ENCODE assay signal across 22 cellular contexts in the genomic region with DNA sequence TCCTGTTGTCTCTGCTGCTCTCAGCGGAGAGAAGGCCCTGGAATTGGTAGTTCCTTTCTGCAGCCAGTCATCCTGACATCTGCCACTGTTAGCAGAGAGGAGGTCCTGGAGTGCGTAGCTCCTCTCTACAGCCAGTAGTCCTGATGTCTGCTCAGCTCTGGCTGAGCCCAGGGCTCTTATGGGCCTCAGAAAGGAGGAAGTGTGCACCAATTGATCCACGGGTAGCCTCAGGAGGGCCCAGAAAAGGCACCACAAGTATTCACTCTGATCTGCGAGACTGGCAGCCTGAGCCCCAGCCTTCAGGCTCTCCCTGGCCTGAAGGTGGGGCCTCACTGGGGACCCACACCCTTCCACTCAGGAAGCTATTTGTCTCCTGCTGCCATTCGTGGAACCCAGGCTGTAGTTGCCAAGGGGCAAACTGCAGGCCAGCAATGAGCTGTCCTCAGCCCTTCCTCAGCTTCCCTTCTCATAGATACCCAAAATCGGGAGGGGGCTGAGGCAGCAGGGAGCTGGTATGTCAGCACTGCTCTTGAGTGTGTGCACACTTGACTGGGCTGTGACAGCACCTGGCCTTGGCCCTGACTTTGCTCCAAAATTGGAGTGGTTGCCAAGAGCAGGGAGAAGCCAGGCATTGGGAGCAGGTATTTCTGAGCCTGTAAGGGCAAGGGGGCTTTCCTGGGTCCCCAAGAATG.
A peak's percentile ranks its signal among the peaks of the same experiment; 100 is the strongest.
DNase-seq lines count a peak whose midpoint lies in the region; ATAC-seq and TF ChIP-seq lines count a peak whose summit lies in the region.
"Had no signal": no experiment of that assay in that cellular context is flagged by ENCODE, and none has a peak within 500 bp of the region (broad histone marks: within the 10 kb centered on the region; RNA-seq: fewer than 3 reads in every experiment).

No MANE protein-coding gene starts in this region.

- peaks cover 0 to 4% (median 0%) of the 10 kb centered on the region in 7 donors for H3K9me3 Mint-ChIP-seq in CD4-positive, CD25-positive, alpha-beta regulatory T cell
- peaks cover 0 to 8% (median 3%) of the 10 kb centered on the region in 9 donors for H3K9me3 Mint-ChIP-seq in naive thymus-derived CD8-positive, alpha-beta T cell
- H3K9me3 Mint-ChIP-seq in activated T-helper 17 cell treated with anti-CD3 and anti-CD28 coated beads, Interleukin-2, amount 50 U/mL, for 72 hours: peaks cover 4% of the 10 kb centered on the region
- H3K9me3 Mint-ChIP-seq: stimulated activated naive CD8-positive, alpha-beta T cell treated with anti-CD3 and anti-CD28 coated beads, Interleukin-15, amount 100 ng/mL, for 72 hours had no signal

- no peak for TF ChIP-seq CTCF in Peyer's patch (IDR thresholded peaks at IDR 0.05)

- H3K4me3 ChIP-seq in BLaER1 (no peak overlapping the region), Peyer's patch (no peak overlapping the region)
- H3K4me3 ChIP-seq in CD4-positive, CD25-positive, alpha-beta regulatory T cell (ENCODE audit: low read depth, low read length): no peak overlapping the region
- H3K4me3 ChIP-seq: right lobe of liver, tibial nerve had no signal

- peak overlapping the region in 2 of 3 donors; percentile 32 to 96 for H3K27ac Mint-ChIP-seq in CD4-positive, CD25-positive, alpha-beta regulatory T cell
- peak overlapping the region in 6 of 10 donors; percentile 54 to 93 (median 84) for H3K27ac Mint-ChIP-seq in naive thymus-derived CD8-positive, alpha-beta T cell
- H3K27ac Mint-ChIP-seq in activated T-helper 17 cell treated with anti-CD3 and anti-CD28 coated beads, Interleukin-2, amount 50 U/mL, for 72 hours: no peak overlapping the region
- H3K27ac Mint-ChIP-seq: brain had no signal

- peaks cover 20% of the 10 kb centered on the region for H3K4me1 ChIP-seq in BLaER1
- H3K4me1 ChIP-seq in CD4-positive, CD25-positive, alpha-beta regulatory T cell (ENCODE audit: control insufficient read depth, insufficient read depth, low read length, poor library complexity, severe bottlenecking): peaks cover 31% of the 10 kb centered on the region
- H3K4me1 ChIP-seq in Peyer's patch: no peaks in the 10 kb centered on the region
- H3K4me1 ChIP-seq: right lobe of liver had no signal

- no peak overlapping the region for H3K4me3 Mint-ChIP-seq in CD4-positive, CD25-positive, alpha-beta regulatory T cell
- peak overlapping the region in 1 of 10 donors; percentile 48 for H3K4me3 Mint-ChIP-seq in naive thymus-derived CD8-positive, alpha-beta T cell
- H3K4me3 Mint-ChIP-seq in activated T-helper 17 cell treated with anti-CD3 and anti-CD28 coated beads, Interleukin-2, amount 50 U/mL, for 72 hours: no peak overlapping the region
- H3K4me3 Mint-ChIP-seq: brain; stimulated activated naive CD8-positive, alpha-beta T cell treated with anti-CD3 and anti-CD28 coated beads, Interleukin-15, amount 100 ng/mL, for 72 hours had no signal

- H3K9me3 ChIP-seq in BLaER1 (peaks cover 16% of the 10 kb centered on the region), Peyer's patch (peaks cover 0 to 7% (median 0%) of the 10 kb centered on the region in 4 donors)
- peaks cover 5 to 16% of the 10 kb centered on the region in 2 experiments for H3K9me3 ChIP-seq in CD4-positive, CD25-positive, alpha-beta regulatory T cell (ENCODE audit: control insufficient read depth in 2 of 2, low read length in 2 of 2)
- H3K9me3 ChIP-seq: right lobe of liver, tibial nerve had no signal

- peak in 1 of 2 donors; percentile 40 for ATAC-seq in CD4-positive, CD25-positive, alpha-beta regulatory T cell (ENCODE audit: low read depth in 2 of 2)
- no peak for ATAC-seq in naive thymus-derived CD8-positive, alpha-beta T cell
- no peak for ATAC-seq in HG03439 (IDR thresholded peaks at IDR 0.05; ENCODE audit: unreplicated experiment)
- no peak for ATAC-seq in activated T-helper 17 cell treated with anti-CD3 and anti-CD28 coated beads, Interleukin-2, amount 50 U/mL, for 72 hours (replicated peaks)
- ATAC-seq: left lobe of liver; stimulated activated naive CD8-positive, alpha-beta T cell treated with anti-CD3 and anti-CD28 coated beads, Interleukin-15, amount 100 ng/mL, for 72 hours had no signal

- POLR2A ChIA-PET in naive thymus-derived CD8-positive, alpha-beta T cell (lab: Charles Lee): interaction anchor here (0.6 to 2.6 kb wide), 3 partner anchors 10 to 114 kb away, joined by 4 to 18 read pairs (median 6); no protein-coding TSS in a partner anchor

- H3K4me2 ChIP-seq in BLaER1: peak overlapping the region; percentile 44

- H3K4me1 Mint-ChIP-seq in CD4-positive, CD25-positive, alpha-beta regulatory T cell: peaks cover 9 to 29% (median 21%) of the 10 kb centered on the region in 4 donors
- H3K4me1 Mint-ChIP-seq in naive thymus-derived CD8-positive, alpha-beta T cell: peaks cover 10 to 29% (median 21%) of the 10 kb centered on the region in 4 donors
- peaks cover 7% of the 10 kb centered on the region for H3K4me1 Mint-ChIP-seq in activated T-helper 17 cell treated with anti-CD3 and anti-CD28 coated beads, Interleukin-2, amount 50 U/mL, for 72 hours
- H3K4me1 Mint-ChIP-seq: brain had no signal

- H3K27me3 ChIP-seq in BLaER1 (no peaks in the 10 kb centered on the region), Peyer's patch (no peaks in the 10 kb centered on the region)
- no peaks in the 10 kb centered on the region for H3K27me3 ChIP-seq in CD4-positive, CD25-positive, alpha-beta regulatory T cell (ENCODE audit: control insufficient read depth, insufficient read depth, low read length)
- H3K27me3 ChIP-seq: right lobe of liver, tibial nerve had no signal

- peaks cover 4% of the 10 kb centered on the region for H3K36me3 Mint-ChIP-seq in CD4-positive, CD25-positive, alpha-beta regulatory T cell
- peaks cover 0 to 7% (median 5%) of the 10 kb centered on the region in 3 donors for H3K36me3 Mint-ChIP-seq in naive thymus-derived CD8-positive, alpha-beta T cell
- no peaks in the 10 kb centered on the region for H3K36me3 Mint-ChIP-seq in activated T-helper 17 cell treated with anti-CD3 and anti-CD28 coated beads, Interleukin-2, amount 50 U/mL, for 72 hours (ENCODE audit: low read depth)
- H3K36me3 Mint-ChIP-seq: brain had no signal

- no peaks in the 10 kb centered on the region for H3K27me3 Mint-ChIP-seq in CD4-positive, CD25-positive, alpha-beta regulatory T cell
- no peaks in the 10 kb centered on the region for H3K27me3 Mint-ChIP-seq in naive thymus-derived CD8-positive, alpha-beta T cell
- no peaks in the 10 kb centered on the region for H3K27me3 Mint-ChIP-seq in activated T-helper 17 cell treated with anti-CD3 and anti-CD28 coated beads, Interleukin-2, amount 50 U/mL, for 72 hours
- H3K27me3 Mint-ChIP-seq: brain; stimulated activated naive CD8-positive, alpha-beta T cell treated with anti-CD3 and anti-CD28 coated beads, Interleukin-15, amount 100 ng/mL, for 72 hours had no signal

- no peak overlapping the region for H3K9ac ChIP-seq in BLaER1

- TF ChIP-seq POLR2A in Peyer's patch (IDR thresholded peaks at IDR 0.05): no peak

- H3K36me3 ChIP-seq in BLaER1: no peaks in the 10 kb centered on the region
- H3K36me3 ChIP-seq in CD4-positive, CD25-positive, alpha-beta regulatory T cell (ENCODE audit: control insufficient read depth, insufficient read depth, low read length): no peaks in the 10 kb centered on the region
- H3K36me3 ChIP-seq in Peyer's patch: no peaks in the 10 kb centered on the region
- H3K36me3 ChIP-seq: right lobe of liver, tibial nerve had no signal

- H3K27ac ChIP-seq in BLaER1 (0 out of 2 replicates have a peak overlapping the region, but pooled peaks have one; percentile 14), Peyer's patch (peak overlapping the region; percentile 35 to 60 (median 54))
- peak overlapping the region; percentile 59 for H3K27ac ChIP-seq in CD4-positive, CD25-positive, alpha-beta regulatory T cell (ENCODE audit: insufficient read depth, low read length, poor library complexity, severe bottlenecking)
- H3K27ac ChIP-seq: right lobe of liver had no signal

- no peaks in the 10 kb centered on the region for H4K20me1 ChIP-seq in BLaER1

- DNase-seq in CD4-positive, CD25-positive, alpha-beta regulatory T cell: no peak
- DNase-seq in Peyer's patch (no peak), NCI-H2171 treated with DMSO at 0.1 percent for 48 hours (lab: John Stamatoyannopoulos, UW) (no peak)
- DNase-seq in naive thymus-derived CD8-positive, alpha-beta T cell: no peak
- DNase-seq: activated CD4-positive, alpha-beta T cell treated with anti-CD3 and anti-CD28 coated beads for 48 hours; activated CD8-positive, alpha-beta memory T cell treated with anti-CD3 and anti-CD28 coated beads, Interleukin-2, amount 50 U/mL, for 48 hours; activated effector memory CD4-positive, alpha-beta T cell treated with Interleukin-2 at 50 U/mL for 16 hours; COR-L47; erythroblast; midbrain; NCI-H1092; NCI-H2029 treated with DMSO at 0.1 percent for 48 hours; NCI-H446; right lobe of liver; stimulated activated naive CD8-positive, alpha-beta T cell treated with anti-CD3 and anti-CD28 coated beads, Interleukin-15, amount 100 ng/mL, for 72 hours; T-helper 1 cell had no signal
